23 cellular contexts compared by ENCODE assay signal in the genomic region with DNA sequence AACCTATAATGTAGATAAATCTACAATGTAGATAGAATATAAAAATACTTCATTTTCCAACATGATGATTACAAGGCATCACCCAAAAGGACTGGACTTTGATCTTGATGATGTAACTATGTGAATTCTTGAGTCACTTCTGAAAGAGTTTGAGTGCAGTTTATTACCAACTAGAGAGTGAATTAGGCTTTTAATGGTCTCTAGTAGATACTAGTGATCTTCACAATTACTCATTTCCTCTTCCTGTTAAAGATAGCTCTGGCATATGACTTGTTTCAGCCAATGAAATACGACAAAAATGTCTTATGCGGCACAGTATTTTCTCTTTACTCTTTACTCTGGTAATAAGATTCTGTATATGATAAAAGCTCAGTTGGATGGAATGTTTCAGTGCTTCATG.
DNase-seq lines count a peak whose midpoint lies in the region; ATAC-seq and TF ChIP-seq lines count a peak whose summit lies in the region.
"Had no signal": no experiment of that assay in that cellular context is flagged by ENCODE, and none has a peak within 500 bp of the region (broad histone marks: within the 10 kb centered on the region; RNA-seq: fewer than 3 reads in every experiment).

No MANE protein-coding gene starts in this region.

- POLR2A ChIA-PET in A673 (lab: Charles Lee; ENCODE audit: low non-redundant PET), result no interaction called here

- intact Hi-C loops in A673 (cut with micrococcal nuclease; ENCODE audit: unreplicated experiment), result no loop called here

- BruUV-seq in A673 (replicated peaks; lab: Mats Ljungman, UMichigan), result no TSS peak

- no peak overlapping the region for H3K27ac ChIP-seq in A673 (ENCODE audit: low read depth, low read length, poor library complexity, severe bottlenecking)
- H3K27ac ChIP-seq: BLaER1, SJSA1 had no signal

- CTCF ChIA-PET in A673 (lab: Charles Lee), result no interaction called here

- H3K4me3 ChIP-seq in A673 (ENCODE audit: low read depth, low read length, poor library complexity, severe bottlenecking), result no peak overlapping the region
- H3K4me3 ChIP-seq: BLaER1, SJSA1 had no signal

- no peaks in the 10 kb centered on the region for H3K27me3 ChIP-seq in A673 (replicated peaks; ENCODE audit: insufficient read depth, low read depth, low read length, poor library complexity)
- H3K27me3 ChIP-seq: BLaER1, SJSA1 had no signal

- H3K36me3 ChIP-seq in A673 (ENCODE audit: insufficient read depth, low read length, poor library complexity, severe bottlenecking), result no peaks in the 10 kb centered on the region
- H3K36me3 ChIP-seq: BLaER1, SJSA1 had no signal

- TF ChIP-seq CTCF in A673 (conservative IDR thresholded peaks at IDR 0.05; ENCODE audit: low read depth, low read length), result no peak

- H3K4me1 ChIP-seq in A673 (ENCODE audit: insufficient read depth, low read length, poor library complexity, severe bottlenecking), result no peaks in the 10 kb centered on the region
- H3K4me1 ChIP-seq: BLaER1, SJSA1 had no signal

- H3K9me3 ChIP-seq in A673 (ENCODE audit: low read depth, low read length, poor library complexity, severe bottlenecking), result no peaks in the 10 kb centered on the region
- H3K9me3 ChIP-seq: BLaER1 had no signal

- peak; percentile 6 for DNase-seq in A673 (ENCODE audit: low spot score)
- DNase-seq in HT1080 (ENCODE audit: low read depth), result peak; percentile 4
- DNase-seq in OCI-M1 (lab: John Stamatoyannopoulos, UW), result peak; percentile 23
- peak; percentile 29 for DNase-seq in amniotic epithelial cell (ENCODE audit: low read depth)
- DNase-seq in HK-2 (ENCODE audit: unreplicated experiment), result no peak
- DNase-seq: CD4-positive, alpha-beta T cell; GDM1; HCEC 1CT; KG1; NCI-H1048; NCI-H1417; NCI-H1694; NCI-H2081; NCI-H226; NCI-H510A; NCI-H69; PC-3; T-helper 1 cell had no signal

- ATAC-seq in HG02623 (IDR thresholded peaks at IDR 0.05; ENCODE audit: unreplicated experiment), result no peak
- ATAC-seq in HG03460 (IDR thresholded peaks at IDR 0.05; ENCODE audit: unreplicated experiment), result no peak
- ATAC-seq: PC-3, Right ventricle myocardium inferior had no signal
